Comparison of ENCODE assay signal across 1 cellular context in the genomic region with DNA sequence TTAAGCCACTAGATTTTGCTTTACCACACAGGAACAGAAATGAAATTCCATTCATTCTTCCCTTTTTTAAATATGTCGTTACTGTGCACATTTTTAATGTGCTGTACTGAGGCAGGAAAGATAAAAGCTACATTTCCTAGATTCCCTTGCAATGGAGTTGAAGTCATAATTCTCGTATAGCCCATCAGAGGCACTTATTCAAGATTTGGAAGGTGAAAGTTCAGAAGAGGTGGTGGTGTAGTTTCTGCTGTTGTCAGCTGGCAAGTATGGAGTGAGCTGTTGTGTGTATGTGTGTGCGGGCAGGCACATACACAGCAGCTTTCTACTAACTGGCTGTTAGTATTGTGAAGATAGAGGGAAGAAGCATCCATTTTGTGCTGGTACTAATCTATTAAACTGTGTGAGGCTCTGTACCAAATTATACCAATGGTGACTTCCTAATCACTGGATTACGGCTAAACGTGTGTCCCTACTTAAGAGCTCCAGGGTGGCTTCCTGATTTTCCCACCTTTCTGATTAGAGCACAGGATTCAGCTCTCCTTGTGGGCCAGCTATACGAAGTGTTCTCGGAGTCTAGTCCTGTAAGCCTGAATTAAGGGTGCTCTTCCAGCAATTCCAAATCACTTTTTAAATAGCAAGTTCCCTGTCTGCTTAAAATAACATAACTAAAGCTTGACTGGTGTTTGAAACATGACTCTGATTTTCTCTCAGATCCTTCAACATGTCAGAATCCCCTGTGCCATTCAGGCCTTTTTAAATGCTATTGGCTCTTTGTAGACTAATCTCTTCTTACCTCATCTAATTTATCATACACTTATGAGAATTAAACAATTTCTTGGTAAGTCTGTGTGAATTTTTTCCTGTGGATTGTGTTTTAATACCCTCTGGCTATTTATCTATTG.
TF ChIP-seq lines count a peak whose summit lies in the region.

No MANE protein-coding gene starts in this region.

TF ChIP-seq in GM23338, 12 proteins besides CTCF, POLR2A, EP300 and RAD21 (continued from another document):
- TF ChIP-seq, protein P1, sequence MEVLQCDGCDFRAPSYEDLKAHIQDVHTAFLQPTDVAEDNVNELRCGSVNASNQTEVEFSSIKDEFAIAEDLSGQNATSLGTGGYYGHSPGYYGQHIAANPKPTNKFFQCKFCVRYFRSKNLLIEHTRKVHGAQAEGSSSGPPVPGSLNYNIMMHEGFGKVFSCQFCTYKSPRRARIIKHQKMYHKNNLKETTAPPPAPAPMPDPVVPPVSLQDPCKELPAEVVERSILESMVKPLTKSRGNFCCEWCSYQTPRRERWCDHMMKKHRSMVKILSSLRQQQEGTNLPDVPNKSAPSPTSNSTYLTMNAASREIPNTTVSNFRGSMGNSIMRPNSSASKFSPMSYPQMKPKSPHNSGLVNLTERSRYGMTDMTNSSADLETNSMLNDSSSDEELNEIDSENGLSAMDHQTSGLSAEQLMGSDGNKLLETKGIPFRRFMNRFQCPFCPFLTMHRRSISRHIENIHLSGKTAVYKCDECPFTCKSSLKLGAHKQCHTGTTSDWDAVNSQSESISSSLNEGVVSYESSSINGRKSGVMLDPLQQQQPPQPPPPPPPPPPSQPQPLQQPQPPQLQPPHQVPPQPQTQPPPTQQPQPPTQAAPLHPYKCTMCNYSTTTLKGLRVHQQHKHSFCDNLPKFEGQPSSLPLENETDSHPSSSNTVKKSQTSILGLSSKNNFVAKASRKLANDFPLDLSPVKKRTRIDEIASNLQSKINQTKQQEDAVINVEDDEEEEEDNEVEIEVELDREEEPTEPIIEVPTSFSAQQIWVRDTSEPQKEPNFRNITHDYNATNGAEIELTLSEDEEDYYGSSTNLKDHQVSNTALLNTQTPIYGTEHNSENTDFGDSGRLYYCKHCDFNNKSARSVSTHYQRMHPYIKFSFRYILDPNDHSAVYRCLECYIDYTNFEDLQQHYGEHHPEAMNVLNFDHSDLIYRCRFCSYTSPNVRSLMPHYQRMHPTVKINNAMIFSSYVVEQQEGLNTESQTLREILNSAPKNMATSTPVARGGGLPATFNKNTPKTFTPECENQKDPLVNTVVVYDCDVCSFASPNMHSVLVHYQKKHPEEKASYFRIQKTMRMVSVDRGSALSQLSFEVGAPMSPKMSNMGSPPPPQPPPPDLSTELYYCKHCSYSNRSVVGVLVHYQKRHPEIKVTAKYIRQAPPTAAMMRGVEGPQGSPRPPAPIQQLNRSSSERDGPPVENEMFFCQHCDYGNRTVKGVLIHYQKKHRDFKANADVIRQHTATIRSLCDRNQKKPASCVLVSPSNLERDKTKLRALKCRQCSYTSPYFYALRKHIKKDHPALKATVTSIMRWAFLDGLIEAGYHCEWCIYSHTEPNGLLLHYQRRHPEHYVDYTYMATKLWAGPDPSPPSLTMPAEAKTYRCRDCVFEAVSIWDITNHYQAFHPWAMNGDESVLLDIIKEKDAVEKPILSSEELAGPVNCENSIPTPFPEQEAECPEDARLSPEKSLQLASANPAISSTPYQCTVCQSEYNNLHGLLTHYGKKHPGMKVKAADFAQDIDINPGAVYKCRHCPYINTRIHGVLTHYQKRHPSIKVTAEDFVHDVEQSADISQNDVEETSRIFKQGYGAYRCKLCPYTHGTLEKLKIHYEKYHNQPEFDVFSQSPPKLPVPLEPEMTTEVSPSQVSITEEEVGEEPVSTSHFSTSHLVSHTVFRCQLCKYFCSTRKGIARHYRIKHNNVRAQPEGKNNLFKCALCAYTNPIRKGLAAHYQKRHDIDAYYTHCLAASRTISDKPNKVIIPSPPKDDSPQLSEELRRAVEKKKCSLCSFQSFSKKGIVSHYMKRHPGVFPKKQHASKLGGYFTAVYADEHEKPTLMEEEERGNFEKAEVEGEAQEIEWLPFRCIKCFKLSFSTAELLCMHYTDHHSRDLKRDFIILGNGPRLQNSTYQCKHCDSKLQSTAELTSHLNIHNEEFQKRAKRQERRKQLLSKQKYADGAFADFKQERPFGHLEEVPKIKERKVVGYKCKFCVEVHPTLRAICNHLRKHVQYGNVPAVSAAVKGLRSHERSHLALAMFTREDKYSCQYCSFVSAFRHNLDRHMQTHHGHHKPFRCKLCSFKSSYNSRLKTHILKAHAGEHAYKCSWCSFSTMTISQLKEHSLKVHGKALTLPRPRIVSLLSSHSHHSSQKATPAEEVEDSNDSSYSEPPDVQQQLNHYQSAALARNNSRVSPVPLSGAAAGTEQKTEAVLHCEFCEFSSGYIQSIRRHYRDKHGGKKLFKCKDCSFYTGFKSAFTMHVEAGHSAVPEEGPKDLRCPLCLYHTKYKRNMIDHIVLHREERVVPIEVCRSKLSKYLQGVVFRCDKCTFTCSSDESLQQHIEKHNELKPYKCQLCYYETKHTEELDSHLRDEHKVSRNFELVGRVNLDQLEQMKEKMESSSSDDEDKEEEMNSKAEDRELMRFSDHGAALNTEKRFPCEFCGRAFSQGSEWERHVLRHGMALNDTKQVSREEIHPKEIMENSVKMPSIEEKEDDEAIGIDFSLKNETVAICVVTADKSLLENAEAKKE (CRISPR knock-in tag; IDR thresholded peaks at IDR 0.05) = no peak
- TF ChIP-seq POLR2AphosphoS5 (IDR thresholded peaks at IDR 0.05; ENCODE audit: low read depth) (no peak), STAT1 (IDR thresholded peaks at IDR 0.05; ENCODE audit: unreplicated experiment) (no peak), ZNF114 (CRISPR knock-in tag; IDR thresholded peaks at IDR 0.05) (no peak), JUNB (IDR thresholded peaks at IDR 0.05; ENCODE audit: unreplicated experiment) (no peak), EZH2 (IDR thresholded peaks at IDR 0.05; ENCODE audit: low read depth, unreplicated experiment) (no peak)
